Comparison of ENCODE assay signal across 8 cellular contexts in genomic region chr6:79076881-79077641, GRCh38. TPM values are rescaled to one million over a fixed set of nuclear protein-coding genes. Genes with fewer than 3 reads are reported as not detected.
DNase-seq lines count a peak whose midpoint lies in the region; ATAC-seq and TF ChIP-seq lines count a peak whose summit lies in the region.

No MANE protein-coding gene starts in this region.

- no peaks in the 10 kb centered on the region for H3K27me3 ChIP-seq in CD8-positive, alpha-beta T cell (ENCODE audit: insufficient read depth, low read length)
- H3K27me3 ChIP-seq in HL-60 (ENCODE audit: insufficient read depth, poor library complexity, severe bottlenecking) (no peaks in the 10 kb centered on the region), lung (ENCODE audit: control insufficient read depth, insufficient read depth) (no peaks in the 10 kb centered on the region)

- no peaks in the 10 kb centered on the region for H3K9me3 Mint-ChIP-seq in CD8-positive, alpha-beta T cell
- no peaks in the 10 kb centered on the region for H3K9me3 Mint-ChIP-seq in activated CD8-positive, alpha-beta T cell treated with anti-CD3 and anti-CD28 coated beads for 36 hours

- TF ChIP-seq CTCF in CD8-positive, alpha-beta T cell (IDR thresholded peaks at IDR 0.05): no peak
- no peak for TF ChIP-seq CTCF in HL-60 (IDR thresholded peaks at IDR 0.05; ENCODE audit: insufficient read depth, low read length)
- no peak for TF ChIP-seq CTCF in activated CD8-positive, alpha-beta T cell treated with anti-CD3 and anti-CD28 coated beads for 36 hours (IDR thresholded peaks at IDR 0.05)
- TF ChIP-seq CTCF in lung (IDR thresholded peaks at IDR 0.05; ENCODE audit: control extremely low read depth, extremely low read depth): no peak

- 1% methylated on average over 55 to 77 of the region's 78 CpGs for WGBS in lung, 2 donors

- peaks cover 14% of the 10 kb centered on the region for H3K36me3 Mint-ChIP-seq in CD8-positive, alpha-beta T cell
- H3K36me3 Mint-ChIP-seq in activated CD8-positive, alpha-beta T cell treated with anti-CD3 and anti-CD28 coated beads for 36 hours (ENCODE audit: low read depth): peaks cover 18% of the 10 kb centered on the region

- no peaks in the 10 kb centered on the region for H3K9me3 ChIP-seq in CD8-positive, alpha-beta T cell (ENCODE audit: low read length)
- H3K9me3 ChIP-seq in lung (ENCODE audit: control insufficient read depth in 2 of 2, insufficient read depth in 1 of 2, low read length in 1 of 2): no peaks in the 10 kb centered on the region

- POLR2A ChIA-PET in CD8-positive, alpha-beta T cell (lab: Charles Lee): interaction anchor here (0.7 to 3.1 kb wide), 15 partner anchors 9 to 1029 kb away, joined by 3 to 18 read pairs (median 4); partner anchors contain the start of genes IRAK1BP1, LCA5 and TTK
- POLR2A ChIA-PET in activated CD8-positive, alpha-beta T cell treated with anti-CD3 and anti-CD28 coated beads for 36 hours (lab: Charles Lee): interaction anchor here (0.7 to 2.5 kb wide), 13 partner anchors 8 to 258 kb away, joined by 3 to 13 read pairs (median 5); no protein-coding TSS in a partner anchor

- DNase-seq in CD8-positive, alpha-beta T cell: peak; percentile 82 to 94 (median 85)
- DNase-seq in HL-60 (ENCODE audit: low read depth in 1 of 2, low spot score in 1 of 2) (peak; percentile 54 to 89), NCI-H82 treated with DMSO at 0.1 percent for 48 hours (lab: John Stamatoyannopoulos, UW; ENCODE audit: unreplicated experiment) (peak; percentile 64), ecto neural progenitor cell (ENCODE audit: low spot score) (peak; percentile 90), lung (ENCODE audit: low spot score) (peak; percentile 91)
- peak; percentile 92 for DNase-seq in activated CD8-positive, alpha-beta T cell treated with anti-CD3 and anti-CD28 coated beads for 36 hours
- peak; percentile 68 to 79 (median 75) for DNase-seq in stimulated activated CD4-positive, alpha-beta T cell treated with anti-CD3 and anti-CD28 coated beads, TNF-alpha, amount 100 ng/mL, for 1 hour (ENCODE audit: low read depth in 3 of 3, low spot score in 1 of 3)

- H3K36me3 ChIP-seq in CD8-positive, alpha-beta T cell (ENCODE audit: insufficient read depth, low read length): no peaks in the 10 kb centered on the region
- H3K36me3 ChIP-seq in lung (ENCODE audit: control insufficient read depth in 2 of 2, insufficient read depth in 2 of 2, low read length in 2 of 2): peaks cover 0 to 2% of the 10 kb centered on the region in 2 donors

- H3K4me1 Mint-ChIP-seq in CD8-positive, alpha-beta T cell (ENCODE audit: low read depth): peaks cover 54% of the 10 kb centered on the region
- H3K4me1 Mint-ChIP-seq in activated CD8-positive, alpha-beta T cell treated with anti-CD3 and anti-CD28 coated beads for 36 hours (ENCODE audit: low read depth): peaks cover 39% of the 10 kb centered on the region

- H3K4me3 Mint-ChIP-seq in CD8-positive, alpha-beta T cell: peak overlapping the region; percentile 89
- H3K4me3 Mint-ChIP-seq in activated CD8-positive, alpha-beta T cell treated with anti-CD3 and anti-CD28 coated beads for 36 hours: peak overlapping the region; percentile 86

- H3K27ac Mint-ChIP-seq in CD8-positive, alpha-beta T cell: peak overlapping the region; percentile 92
- H3K27ac Mint-ChIP-seq in activated CD8-positive, alpha-beta T cell treated with anti-CD3 and anti-CD28 coated beads for 36 hours: peak overlapping the region; percentile 90

- H3K4me1 ChIP-seq in CD8-positive, alpha-beta T cell (ENCODE audit: insufficient read depth, low read length): peaks cover 21% of the 10 kb centered on the region
- peaks cover 0 to 2% of the 10 kb centered on the region in 2 donors for H3K4me1 ChIP-seq in lung (ENCODE audit: control insufficient read depth in 2 of 2, insufficient read depth in 2 of 2, low read length in 2 of 2)

- H3K4me3 ChIP-seq in CD8-positive, alpha-beta T cell (ENCODE audit: low read depth, low read length): peak overlapping the region; percentile 89
- H3K4me3 ChIP-seq in HL-60 (replicated peaks; ENCODE audit: insufficient read depth, low read length): peak overlapping the region; percentile 65
- peak overlapping the region; percentile 90 for H3K4me3 ChIP-seq in lung

- peak overlapping the region; percentile 95 for H3K27ac ChIP-seq in CD8-positive, alpha-beta T cell (ENCODE audit: low read depth, low read length)
- peak overlapping the region; percentile 98 for H3K27ac ChIP-seq in HL-60 (replicated peaks)
- peak overlapping the region; percentile 93 to 99 for H3K27ac ChIP-seq in lung (ENCODE audit: low read depth in 1 of 2, low read length in 1 of 2)

- intact Hi-C loops in CD8-positive, alpha-beta T cell (cut with DNase I, micrococcal nuclease): loop anchor here (2.0 to 10.0 kb wide), 5 partner anchors 18 to 870 kb away; partner anchors contain the start of genes ELOVL4 (in 1 of the 2) and LCA5 (in 1 of the 2)
- intact Hi-C loops in activated CD8-positive, alpha-beta T cell treated with anti-CD3 and anti-CD28 coated beads for 36 hours (cut with micrococcal nuclease): loop anchor here (2.0 to 5.0 kb wide), 2 partner anchors 35 to 210 kb away; partner anchors contain the start of gene IRAK1BP1

- CTCF ChIA-PET in CD8-positive, alpha-beta T cell (lab: Charles Lee): interaction anchor here (0.9 kb wide), 1 partner anchor 38 kb away, joined by 3 read pairs; no protein-coding TSS in a partner anchor
- CTCF ChIA-PET in activated CD8-positive, alpha-beta T cell treated with anti-CD3 and anti-CD28 coated beads for 36 hours (lab: Charles Lee): interaction anchor here (1.0 kb wide), 1 partner anchor 28 kb away, joined by 4 read pairs; no protein-coding TSS in a partner anchor

- ATAC-seq in CD8-positive, alpha-beta T cell: peak; percentile 55
- ATAC-seq in GM19463 (IDR thresholded peaks at IDR 0.05; ENCODE audit: unreplicated experiment) (peak; percentile 50), lung (ENCODE audit: insufficient read depth, low FRiP score) (peak; percentile 74)
- ATAC-seq in activated CD8-positive, alpha-beta T cell treated with anti-CD3 and anti-CD28 coated beads for 36 hours: peak; percentile 65

- H3K27me3 Mint-ChIP-seq in CD8-positive, alpha-beta T cell (ENCODE audit: low read depth): peaks cover 5% of the 10 kb centered on the region
- peaks cover 4% of the 10 kb centered on the region for H3K27me3 Mint-ChIP-seq in activated CD8-positive, alpha-beta T cell treated with anti-CD3 and anti-CD28 coated beads for 36 hours

RNA-seq across cellular contexts. Expression of gene PHIP, which starts 1.0 kb away (rescaled TPM):
- 10 to 100 TPM; 32.3 to 32.6 TPM for total RNA-seq in CD8-positive, alpha-beta T cell
- total RNA-seq in activated CD8-positive, alpha-beta T cell treated with anti-CD3 and anti-CD28 coated beads for 36 hours: 10 to 100 TPM; 24.7 to 25.7 TPM
- total RNA-seq in lung: 100 to 1,000 TPM in 1 of 2 donors, 10 to 100 TPM in 1; 24.5 to 125 TPM
- polyA plus RNA-seq in lung: 10 to 100 TPM in 1 of 2 donors, 1 to 10 TPM in 1; 7.0 to 13.8 TPM

Comparison
In these comparisons a context has a peak if more than half of its experiments do, and no peak if none do; other contexts are left out.
1. Peak in every context shown above with its lines: DNase-seq, ATAC-seq, H3K4me3 ChIP-seq and H3K27ac ChIP-seq.